ENCODE assay signal across 2 cellular contexts in genomic region chr4:76309939-76310549, GRCh38.
TF ChIP-seq lines count a peak whose summit lies in the region.

No MANE protein-coding gene starts in this region.

TF ChIP-seq in HepG2, 621 proteins besides CTCF, POLR2A, EP300 and RAD21:
- TF ChIP-seq MAFK (conservative IDR thresholded peaks at IDR 0.05 in 1 of 2, IDR thresholded peaks at IDR 0.05 in 1 of 2; ENCODE audit: low read length in 2 of 2) = peak; percentile 4 to 62; a peak in 2 of 4 replicates
- TF ChIP-seq MAFF (IDR thresholded peaks at IDR 0.05; ENCODE audit: low read depth, low read length) = peak; percentile 53
- no peak for TF ChIP-seq ZFP36 (IDR thresholded peaks at IDR 0.05; ENCODE audit: borderline replicate concordance, low read depth, low read length, partially characterized antibody)
- TF ChIP-seq KDM4B (CRISPR knock-in tag; IDR thresholded peaks at IDR 0.05) = no peak
- no peak for TF ChIP-seq MLX (CRISPR knock-in tag; IDR thresholded peaks at IDR 0.05)
- TF ChIP-seq TCF7L2 (IDR thresholded peaks at IDR 0.05; ENCODE audit: low read depth, low read length) = no peak
TF ChIP-seq in HepG2: peak in this region for 2.

TF ChIP-seq in SK-N-SH, 30 proteins besides CTCF, POLR2A, EP300 and RAD21:
- TF ChIP-seq EZH2phosphoT487 (IDR thresholded peaks at IDR 0.05; ENCODE audit: borderline replicate concordance, low read depth) (no peak), RXRA (IDR thresholded peaks at IDR 0.05; ENCODE audit: borderline replicate concordance, low read depth) (no peak), MAX (IDR thresholded peaks at IDR 0.05; ENCODE audit: low read depth) (no peak)
